33 cellular contexts compared by ENCODE assay signal in the genomic region with DNA sequence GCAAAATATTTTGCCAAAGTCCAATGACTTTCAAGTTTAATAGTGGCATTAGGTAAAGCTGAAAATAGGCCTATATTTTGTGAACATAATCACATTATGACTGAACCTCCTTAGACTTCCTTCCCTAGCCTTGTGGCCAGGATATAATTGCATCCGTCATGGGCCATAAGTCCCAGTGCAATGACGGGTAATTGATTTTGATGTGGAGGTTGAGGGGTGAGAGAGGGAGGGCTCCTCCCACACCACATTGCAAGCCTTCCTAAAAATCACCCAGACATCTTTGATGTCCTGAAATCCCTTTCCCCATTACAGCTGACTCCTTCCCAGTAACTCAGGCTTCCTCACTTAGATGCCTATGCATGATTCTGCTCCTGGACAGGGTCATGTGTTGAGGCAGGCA. TPM values are rescaled to one million over a fixed set of nuclear protein-coding genes. Genes with fewer than 3 reads are reported as not detected.
"Had no signal": no experiment of that assay in that cellular context is flagged by ENCODE, and none has a peak within 500 bp of the region (broad histone marks: within the 10 kb centered on the region; RNA-seq: fewer than 3 reads in every experiment).

No MANE protein-coding gene starts in this region.

- H3K4me3 ChIP-seq: esophagus squamous epithelium, heart right ventricle, lower lobe of right lung, prostate gland, skin epidermis, spleen, testis, tibial nerve, upper lobe of left lung had no signal

- H3K27ac ChIP-seq: esophagus squamous epithelium, heart right ventricle, lower lobe of right lung, prostate gland, skin epidermis, spleen, testis, tibial nerve, upper lobe of left lung had no signal

- FAIRE-seq: endometrium, urothelium cell line had no signal

- DNase-seq: cortex of kidney; effector memory CD8-positive, alpha-beta T cell; erythroblast; esophagus squamous epithelium; foreskin melanocyte; glutamatergic neuron; heart right ventricle; hippocampal formation; immature natural killer cell; islet precursor cell; kidney glomerular epithelial cell; left colon; left ventricle myocardium superior; lower lobe of right lung; naive thymus-derived CD8-positive, alpha-beta T cell; nephron progenitor cell; nucleus accumbens; spleen; stimulated activated CD4-positive, alpha-beta T cell treated with anti-CD3 and anti-CD28 coated beads, Interleukin-4, amount 100 ng/mL, for 4 hours; stimulated activated naive CD8-positive, alpha-beta T cell treated with anti-CD3 and anti-CD28 coated beads, Interleukin-15, Interleukin-2, amounts not matched to agents 100 U/mL and 50 U/mL, for 24 hours; substantia nigra; testis; upper lobe of left lung had no signal

- H3K36me3 ChIP-seq: esophagus squamous epithelium, heart right ventricle, lower lobe of right lung, prostate gland, spleen, tibial nerve, upper lobe of left lung had no signal

- H3K27me3 ChIP-seq: esophagus squamous epithelium, heart right ventricle, spleen, testis, tibial nerve, upper lobe of left lung had no signal

- H3K4me1 ChIP-seq: prostate gland, testis, tibial nerve had no signal

- ATAC-seq: effector memory CD8-positive, alpha-beta T cell; heart right ventricle; left colon; left ventricle myocardium superior; lower lobe of right lung; naive thymus-derived CD8-positive, alpha-beta T cell; stimulated activated memory B cell treated with anti-CD40 and anti-IgM and Interleukin-4, amounts not matched to agents 10 μg/mL and 1 μg/mL and 100 μg/mL, for 72 hours; stimulated activated naive CD8-positive, alpha-beta T cell treated with anti-CD3 and anti-CD28 coated beads, Interleukin-15, Interleukin-2, amounts not matched to agents 100 U/mL and 50 U/mL, for 24 hours had no signal

- H3K9me3 ChIP-seq: esophagus squamous epithelium, heart right ventricle, lower lobe of right lung, prostate gland, spleen, testis, tibial nerve, upper lobe of left lung had no signal

RNA-seq across cellular contexts. Expression of a gene that starts 25.6 kb away (rescaled TPM):
- total RNA-seq: dermis microvascular lymphatic vessel endothelial cell, left colon, left ventricle myocardium superior, lower lobe of right lung, mesenteric fat pad, myocyte, osteocyte, tibial nerve had no signal
- polyA plus RNA-seq: heart right ventricle; immature natural killer cell; naive thymus-derived CD8-positive, alpha-beta T cell; spleen had no signal
